ENCODE assay signal across 29 cellular contexts in genomic region chr6:9901376-9901775, GRCh38.
DNase-seq lines count a peak whose midpoint lies in the region; ATAC-seq, FAIRE-seq and TF ChIP-seq lines count a peak whose summit lies in the region.
"Had no signal": no experiment of that assay in that cellular context is flagged by ENCODE, and none has a peak within 500 bp of the region (broad histone marks: within the 10 kb centered on the region; RNA-seq: fewer than 3 reads in every experiment).

No MANE protein-coding gene starts in this region.

- no peak for DNase-seq in HepG2 (ENCODE audit: low spot score)
- no peak for DNase-seq in right lobe of liver
- DNase-seq: 8988T; ACHN; AML-193; BE2C; C1 segment of cervical spinal cord; Caco-2; Calu3; CD4-positive, alpha-beta memory T cell; CD4-positive, alpha-beta T cell; CD4-positive, CD25-positive, alpha-beta regulatory T cell; CD8-positive, alpha-beta memory T cell; CD8-positive, alpha-beta T cell; COR-L47; DMS 273 treated with DMSO at 0.1 percent for 48 hours; DMS153; DMS53; DMS79; DMS79 treated with DMSO at 0.1 percent for 48 hours; DND-41; EL had no signal

- no peaks in the 10 kb centered on the region for H3K36me3 ChIP-seq in HepG2 (replicated peaks in 1 of 2; ENCODE audit: control insufficient read depth in 1 of 2, insufficient read depth in 2 of 2, low read length in 2 of 2)
- H3K36me3 ChIP-seq in right lobe of liver: no peaks in the 10 kb centered on the region
- H3K36me3 ChIP-seq: BE2C; BLaER1; BLaER1 treated with 17β-estradiol and CSF1 and Interleukin-3, amounts not matched to agents 10 nM and 100 nM had no signal

- FAIRE-seq in HepG2 (lab: Jason Lieb, UNC): no peak
- FAIRE-seq: A204.1, A549, D721Med had no signal

- no TSS peak for BruUV-seq in HepG2 (replicated peaks; lab: Mats Ljungman, UMichigan)

- no peaks in the 10 kb centered on the region for H3K79me2 ChIP-seq in HepG2 (ENCODE audit: insufficient read depth, low read length)

- no peak for TF ChIP-seq RAD21 in HepG2 (CRISPR knock-in tag; IDR thresholded peaks at IDR 0.05)

- H3K4me1 ChIP-seq in HepG2 (ENCODE audit: insufficient read depth, low read length) (no peaks in the 10 kb centered on the region), right lobe of liver (no peaks in the 10 kb centered on the region)
- H3K4me1 ChIP-seq: A549, BE2C, BLaER1, Caco-2 had no signal

- no peak overlapping the region for H3K27ac ChIP-seq in HepG2 (ENCODE audit: extremely low read length, insufficient read depth, low read length)
- H3K27ac ChIP-seq in right lobe of liver: no peak overlapping the region
- H3K27ac ChIP-seq: 22Rv1; A549; BLaER1; BLaER1 treated with 17β-estradiol and CSF1 and Interleukin-3, amounts not matched to agents 10 nM and 100 nM; C4-2B had no signal

- TF ChIP-seq EP300 in HepG2 (IDR thresholded peaks at IDR 0.05; ENCODE audit: low read depth in 2 of 2, low read length in 2 of 2) (no peak), HepG2 (CRISPR knock-in tag; IDR thresholded peaks at IDR 0.05; ENCODE audit: borderline replicate concordance) (no peak)

- ATAC-seq in HepG2 (no peak), right lobe of liver (no peak)
- ATAC-seq: A549; CD8-positive, alpha-beta T cell had no signal

- H3K9ac ChIP-seq in HepG2 (ENCODE audit: insufficient read depth, low read depth, low read length): no peak overlapping the region
- H3K9ac ChIP-seq: BLaER1; BLaER1 treated with 17β-estradiol and CSF1 and Interleukin-3, amounts not matched to agents 10 nM and 100 nM had no signal

- H2AFZ ChIP-seq in HepG2 (ENCODE audit: low read length): no peak overlapping the region

- CTCF ChIA-PET in HepG2 (lab: Yijun Ruan, JAX; ENCODE audit: low intra/inter-chr PET ratio, low total read pairs): no interaction called here

- POLR2A ChIA-PET in HepG2 (lab: Yijun Ruan, JAX): no interaction called here

- no peak overlapping the region for H3K4me2 ChIP-seq in HepG2 (ENCODE audit: low read depth, low read length)
- H3K4me2 ChIP-seq: A549; BLaER1; BLaER1 treated with 17β-estradiol and CSF1 and Interleukin-3, amounts not matched to agents 10 nM and 100 nM had no signal

- TF ChIP-seq POLR2A in HepG2 (IDR thresholded peaks at IDR 0.05; ENCODE audit: insufficient read depth in 1 of 2, low read depth in 2 of 2, low read length in 2 of 2) (no peak), right lobe of liver (IDR thresholded peaks at IDR 0.05) (no peak)

- H3K4me3 ChIP-seq in HepG2 (replicated peaks in 1 of 3; ENCODE audit: insufficient read depth in 1 of 3, low read depth in 2 of 3, low read length in 3 of 3) (no peak overlapping the region), right lobe of liver (no peak overlapping the region)
- H3K4me3 ChIP-seq: A549; BLaER1; BLaER1 treated with 17β-estradiol and CSF1 and Interleukin-3, amounts not matched to agents 10 nM and 100 nM had no signal

- no peak for TF ChIP-seq CTCF in HepG2 (CRISPR knock-in tag; IDR thresholded peaks at IDR 0.05)
- TF ChIP-seq CTCF in right lobe of liver (IDR thresholded peaks at IDR 0.05): no peak

- H3K27me3 ChIP-seq in HepG2 (ENCODE audit: control insufficient read depth in 1 of 2, insufficient read depth in 2 of 2, low read length in 2 of 2): no peaks in the 10 kb centered on the region
- H3K27me3 ChIP-seq in right lobe of liver: no peaks in the 10 kb centered on the region
- H3K27me3 ChIP-seq: BE2C; BLaER1; BLaER1 treated with 17β-estradiol and CSF1 and Interleukin-3, amounts not matched to agents 10 nM and 100 nM had no signal

- in situ Hi-C loops in HepG2 (cut with HindIII; ENCODE audit: extremely low pct_ligation_motif_present, low pct_unique_long_range_greater_than_20kb): no loop called here

- no peaks in the 10 kb centered on the region for H4K20me1 ChIP-seq in HepG2 (ENCODE audit: insufficient read depth, low read length)
- H4K20me1 ChIP-seq: BLaER1; BLaER1 treated with 17β-estradiol and CSF1 and Interleukin-3, amounts not matched to agents 10 nM and 100 nM had no signal

- 0% methylated on average over 1 of the region's 1 CpG for WGBS in HepG2 (ENCODE audit: low lambda C conversion rate)
- 45% methylated on average over 1 of the region's 1 CpG for WGBS in right lobe of liver (ENCODE audit: insufficient coverage, low coverage, low lambda C conversion rate, missing lambda C conversion rate)

- H3K9me3 ChIP-seq in HepG2 (ENCODE audit: low read length): 0 out of 2 replicates have a peak, but pooled peaks cover 7% of the 10 kb centered on the region
- H3K9me3 ChIP-seq in right lobe of liver: no peaks in the 10 kb centered on the region
- H3K9me3 ChIP-seq: A549; BE2C; BLaER1; BLaER1 treated with 17β-estradiol and CSF1 and Interleukin-3, amounts not matched to agents 10 nM and 100 nM; Caco-2 had no signal

- intact Hi-C loops in HepG2 (cut with micrococcal nuclease; ENCODE audit: unreplicated experiment) (no loop called here), right lobe of liver (cut with DNase I) (no loop called here)

TF ChIP-seq in HepG2, 621 proteins besides CTCF, POLR2A, EP300 and RAD21:
- peak in 1 of 2 experiments; percentile 61; a peak in 2 of 4 replicates for TF ChIP-seq MAFK (conservative IDR thresholded peaks at IDR 0.05 in 1 of 2, IDR thresholded peaks at IDR 0.05 in 1 of 2; ENCODE audit: low read length in 2 of 2)
- TF ChIP-seq XRCC5 (optimal IDR thresholded peaks at IDR 0.05; ENCODE audit: low read length): no peak
- TF ChIP-seq MAFF (IDR thresholded peaks at IDR 0.05; ENCODE audit: low read depth, low read length): peak; percentile 59
TF ChIP-seq in HepG2: peak in this region for 2.
